In the genomic region with DNA sequence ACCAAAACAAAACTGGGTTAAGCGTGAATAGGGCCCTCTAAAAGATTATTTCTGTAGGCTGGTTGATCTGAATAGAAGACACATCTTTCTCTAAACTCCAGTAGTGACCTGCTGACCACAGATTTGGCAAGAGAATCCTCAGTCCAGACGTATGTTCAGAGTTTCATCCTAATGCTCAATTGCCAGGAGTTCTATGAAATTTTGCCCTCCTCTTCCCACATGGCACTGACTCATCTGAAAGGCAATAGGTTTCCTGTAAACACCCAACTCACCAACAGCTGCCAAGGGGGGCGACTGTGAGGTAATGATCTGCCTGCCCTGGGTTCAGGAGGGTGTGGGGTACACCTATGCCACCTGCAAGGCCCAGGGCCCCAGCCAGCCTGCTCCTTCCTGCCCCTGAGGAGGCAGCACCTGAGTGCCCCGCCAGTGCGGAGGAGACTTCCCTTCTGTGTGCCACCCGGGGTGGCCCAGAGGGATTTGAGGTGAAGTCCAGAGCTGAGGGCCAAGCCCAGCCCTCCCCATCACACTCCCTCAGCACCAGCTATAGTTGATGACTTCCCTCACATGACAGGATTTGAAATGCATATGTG, we compare ENCODE assay signal across 1 cellular context.
TF ChIP-seq lines count a peak whose summit lies in the region.

No MANE protein-coding gene starts in this region.

TF ChIP-seq in HepG2, 621 proteins besides CTCF, POLR2A, EP300 and RAD21 (continued from another document):
- TF ChIP-seq, protein P1, sequence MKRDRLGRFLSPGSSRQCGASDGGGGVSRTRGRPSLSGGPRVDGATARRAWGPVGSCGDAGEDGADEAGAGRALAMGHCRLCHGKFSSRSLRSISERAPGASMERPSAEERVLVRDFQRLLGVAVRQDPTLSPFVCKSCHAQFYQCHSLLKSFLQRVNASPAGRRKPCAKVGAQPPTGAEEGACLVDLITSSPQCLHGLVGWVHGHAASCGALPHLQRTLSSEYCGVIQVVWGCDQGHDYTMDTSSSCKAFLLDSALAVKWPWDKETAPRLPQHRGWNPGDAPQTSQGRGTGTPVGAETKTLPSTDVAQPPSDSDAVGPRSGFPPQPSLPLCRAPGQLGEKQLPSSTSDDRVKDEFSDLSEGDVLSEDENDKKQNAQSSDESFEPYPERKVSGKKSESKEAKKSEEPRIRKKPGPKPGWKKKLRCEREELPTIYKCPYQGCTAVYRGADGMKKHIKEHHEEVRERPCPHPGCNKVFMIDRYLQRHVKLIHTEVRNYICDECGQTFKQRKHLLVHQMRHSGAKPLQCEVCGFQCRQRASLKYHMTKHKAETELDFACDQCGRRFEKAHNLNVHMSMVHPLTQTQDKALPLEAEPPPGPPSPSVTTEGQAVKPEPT (CRISPR knock-in tag; IDR thresholded peaks at IDR 0.05; ENCODE audit: low read depth) = no peak
- no peak for TF ChIP-seq ZNF619 (CRISPR knock-in tag; IDR thresholded peaks at IDR 0.05)
- TF ChIP-seq, protein P2, sequence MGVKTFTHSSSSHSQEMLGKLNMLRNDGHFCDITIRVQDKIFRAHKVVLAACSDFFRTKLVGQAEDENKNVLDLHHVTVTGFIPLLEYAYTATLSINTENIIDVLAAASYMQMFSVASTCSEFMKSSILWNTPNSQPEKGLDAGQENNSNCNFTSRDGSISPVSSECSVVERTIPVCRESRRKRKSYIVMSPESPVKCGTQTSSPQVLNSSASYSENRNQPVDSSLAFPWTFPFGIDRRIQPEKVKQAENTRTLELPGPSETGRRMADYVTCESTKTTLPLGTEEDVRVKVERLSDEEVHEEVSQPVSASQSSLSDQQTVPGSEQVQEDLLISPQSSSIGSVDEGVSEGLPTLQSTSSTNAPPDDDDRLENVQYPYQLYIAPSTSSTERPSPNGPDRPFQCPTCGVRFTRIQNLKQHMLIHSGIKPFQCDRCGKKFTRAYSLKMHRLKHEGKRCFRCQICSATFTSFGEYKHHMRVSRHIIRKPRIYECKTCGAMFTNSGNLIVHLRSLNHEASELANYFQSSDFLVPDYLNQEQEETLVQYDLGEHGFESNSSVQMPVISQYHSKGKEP (CRISPR knock-in tag; IDR thresholded peaks at IDR 0.05) = no peak
- TF ChIP-seq MBNL3 (CRISPR knock-in tag; conservative IDR thresholded peaks at IDR 0.05) = no peak
- no peak for TF ChIP-seq ZNF296 (CRISPR knock-in tag; conservative IDR thresholded peaks at IDR 0.05)
- TF ChIP-seq, protein P3, sequence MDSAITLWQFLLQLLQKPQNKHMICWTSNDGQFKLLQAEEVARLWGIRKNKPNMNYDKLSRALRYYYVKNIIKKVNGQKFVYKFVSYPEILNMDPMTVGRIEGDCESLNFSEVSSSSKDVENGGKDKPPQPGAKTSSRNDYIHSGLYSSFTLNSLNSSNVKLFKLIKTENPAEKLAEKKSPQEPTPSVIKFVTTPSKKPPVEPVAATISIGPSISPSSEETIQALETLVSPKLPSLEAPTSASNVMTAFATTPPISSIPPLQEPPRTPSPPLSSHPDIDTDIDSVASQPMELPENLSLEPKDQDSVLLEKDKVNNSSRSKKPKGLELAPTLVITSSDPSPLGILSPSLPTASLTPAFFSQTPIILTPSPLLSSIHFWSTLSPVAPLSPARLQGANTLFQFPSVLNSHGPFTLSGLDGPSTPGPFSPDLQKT (CRISPR knock-in tag; IDR thresholded peaks at IDR 0.05; ENCODE audit: borderline replicate concordance) = no peak
- no peak for TF ChIP-seq CCAR2 (optimal IDR thresholded peaks at IDR 0.05; ENCODE audit: low read depth, low read length)
- TF ChIP-seq ZNF367 (CRISPR knock-in tag; IDR thresholded peaks at IDR 0.05; ENCODE audit: borderline replicate concordance) = no peak
- TF ChIP-seq ZNF501 (CRISPR knock-in tag; IDR thresholded peaks at IDR 0.05) = no peak
